In the genomic region with DNA sequence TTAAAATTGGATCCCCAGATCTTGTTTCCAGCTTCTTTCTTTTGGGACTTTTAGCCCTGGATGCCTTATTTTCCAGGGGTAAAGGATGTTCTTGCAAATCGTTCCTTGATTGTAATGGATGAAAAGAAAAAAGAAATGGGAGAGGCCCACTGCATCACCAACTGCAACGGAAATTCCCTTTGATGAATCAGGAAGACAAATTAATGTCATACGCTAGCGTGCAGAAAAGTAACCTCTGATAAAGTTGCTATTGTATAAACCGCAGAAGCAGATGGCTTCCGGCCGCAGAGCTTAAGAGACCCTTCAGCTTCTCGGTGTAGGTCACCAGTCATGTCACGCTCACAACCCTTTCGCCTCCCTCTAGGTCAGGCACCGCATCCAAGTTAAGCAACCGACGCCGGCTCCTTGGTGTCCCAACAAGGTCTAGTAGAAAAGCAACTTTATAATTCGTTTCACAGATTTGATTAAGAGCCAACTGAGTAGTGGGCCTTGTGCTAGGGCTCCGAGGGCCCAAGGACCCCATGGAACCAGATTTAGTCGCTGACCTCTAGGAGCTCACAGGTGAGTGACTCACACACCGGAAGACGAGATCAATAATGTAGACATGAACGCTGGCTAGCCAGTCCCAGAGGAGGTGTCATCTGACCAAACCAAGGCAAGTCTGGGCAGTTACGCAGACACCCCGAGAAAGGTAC, we compare ENCODE assay signal across 8 cellular contexts. TPM values are rescaled to one million over a fixed set of nuclear protein-coding genes. Genes with fewer than 3 reads are reported as not detected.
DNase-seq lines count a peak whose midpoint lies in the region; ATAC-seq and TF ChIP-seq lines count a peak whose summit lies in the region.

No MANE protein-coding gene starts in this region.

- TF ChIP-seq CTCF in AG10803 (conservative IDR thresholded peaks at IDR 0.05; ENCODE audit: low read length): no peak
- no peak for TF ChIP-seq CTCF in prostate gland (IDR thresholded peaks at IDR 0.05)
- no peak for TF ChIP-seq CTCF in uterus (IDR thresholded peaks at IDR 0.05)

- under 1% methylated on average over 22 of the region's 22 CpGs for WGBS in prostate gland

- H3K36me3 ChIP-seq in prostate gland: no peaks in the 10 kb centered on the region
- H3K36me3 ChIP-seq in uterus: no peaks in the 10 kb centered on the region

- DNase-seq in AG10803 (ENCODE audit: low read depth) (peak; percentile 93), RPMI8226 (peak; percentile 84), glomerular endothelial cell (ENCODE audit: extremely low read depth, low read depth, low spot score) (peak; percentile 65), prostate gland (ENCODE audit: low spot score) (no peak), uterus (no peak)
- peak; percentile 72 for DNase-seq in activated effector memory CD4-positive, alpha-beta T cell treated with Interleukin-2 at 50 U/mL for 16 hours

- H3K27ac ChIP-seq in prostate gland (peak overlapping the region; percentile 100), uterus (peak overlapping the region; percentile 99 to 100)

- H3K4me3 ChIP-seq in AG10803 (ENCODE audit: low read length) (peak overlapping the region; percentile 95), prostate gland (peak overlapping the region; percentile 98), uterus (peak overlapping the region; percentile 96 to 99)

- TF ChIP-seq POLR2A in GM18951 (IDR thresholded peaks at IDR 0.05; ENCODE audit: extremely low read depth, insufficient read depth, insufficient read length) (peak; percentile 75), prostate gland (IDR thresholded peaks at IDR 0.05) (peak; percentile 49), uterus (IDR thresholded peaks at IDR 0.05) (peak; percentile 55 to 66)

- in situ Hi-C loops in GM18951 (cut with MboI; ENCODE audit: low sequenced_read_pairs, unreplicated experiment): no loop called here

- H3K9me3 ChIP-seq in prostate gland (no peaks in the 10 kb centered on the region), uterus (no peaks in the 10 kb centered on the region)

- intact Hi-C loops in prostate gland (cut with DNase I) (loop anchor here (5.0 to 10.0 kb wide), 2 partner anchors 565 to 1253 kb away; a partner anchor contains a TSS), uterus (cut with DNase I; ENCODE audit: low total_unique reads) (loop anchor here (10.0 kb wide), 1 partner anchor 567 kb away; a partner anchor contains a TSS)

- H3K4me1 ChIP-seq in prostate gland (replicated peaks): peaks cover 3% of the 10 kb centered on the region
- peaks cover 3 to 14% of the 10 kb centered on the region in 2 donors for H3K4me1 ChIP-seq in uterus

- ATAC-seq in HG03196 (IDR thresholded peaks at IDR 0.05; ENCODE audit: unreplicated experiment): peak; percentile 53

- H3K27me3 ChIP-seq in prostate gland (replicated peaks; ENCODE audit: insufficient read depth) (no peaks in the 10 kb centered on the region), uterus (no peaks in the 10 kb centered on the region)

RNA-seq across cellular contexts. Expression of a gene that starts 1.3 kb away (rescaled TPM):
- total RNA-seq in glomerular endothelial cell (34.5 and 38.1 TPM in 2 replicates), prostate gland (10 to 100 TPM; 34.0 to 70.7 TPM), uterus (10 to 100 TPM; 19.2 to 57.7 (median 48.9) TPM)

RNA-seq across cellular contexts. Expression of a gene that starts 1.9 kb away (rescaled TPM):
- total RNA-seq in glomerular endothelial cell (5.1 and 15.0 TPM in 2 replicates), prostate gland (1 to 10 TPM; 5.4 to 9.4 TPM), uterus (10 to 100 TPM in 2 of 4 donors, 1 to 10 TPM in 1, under 1 TPM in 1; 0.59 to 11.1 (median 8.8) TPM)

RNA-seq across cellular contexts. Expression of a gene that starts 44.9 kb away (rescaled TPM):
- total RNA-seq in glomerular endothelial cell: 0.78 and 2.8 TPM in 2 replicates
- under 1 TPM in 1 of 2 donors, not detected in 1; 0.74 TPM for total RNA-seq in prostate gland
- total RNA-seq in uterus: 1 to 10 TPM in 2 of 4 donors, not detected in 2; 1.1 to 1.2 TPM

Comparison
In these comparisons a context has a peak if more than half of its experiments do, and no peak if none do; other contexts are left out.
1. DNase-seq: peak in AG10803 (single experiment), RPMI8226 (single experiment), activated effector memory CD4-positive, alpha-beta T cell treated with Interleukin-2 at 50 U/mL for 16 hours (single experiment) and glomerular endothelial cell (single experiment); none in prostate gland (single experiment) and uterus (0 of 2).
2. Peak in every context shown above with its lines, with median percentiles within 50 percentile points of each other: H3K4me3 ChIP-seq and POLR2A ChIP-seq.